1 cellular context compared by ENCODE assay signal in the genomic region with DNA sequence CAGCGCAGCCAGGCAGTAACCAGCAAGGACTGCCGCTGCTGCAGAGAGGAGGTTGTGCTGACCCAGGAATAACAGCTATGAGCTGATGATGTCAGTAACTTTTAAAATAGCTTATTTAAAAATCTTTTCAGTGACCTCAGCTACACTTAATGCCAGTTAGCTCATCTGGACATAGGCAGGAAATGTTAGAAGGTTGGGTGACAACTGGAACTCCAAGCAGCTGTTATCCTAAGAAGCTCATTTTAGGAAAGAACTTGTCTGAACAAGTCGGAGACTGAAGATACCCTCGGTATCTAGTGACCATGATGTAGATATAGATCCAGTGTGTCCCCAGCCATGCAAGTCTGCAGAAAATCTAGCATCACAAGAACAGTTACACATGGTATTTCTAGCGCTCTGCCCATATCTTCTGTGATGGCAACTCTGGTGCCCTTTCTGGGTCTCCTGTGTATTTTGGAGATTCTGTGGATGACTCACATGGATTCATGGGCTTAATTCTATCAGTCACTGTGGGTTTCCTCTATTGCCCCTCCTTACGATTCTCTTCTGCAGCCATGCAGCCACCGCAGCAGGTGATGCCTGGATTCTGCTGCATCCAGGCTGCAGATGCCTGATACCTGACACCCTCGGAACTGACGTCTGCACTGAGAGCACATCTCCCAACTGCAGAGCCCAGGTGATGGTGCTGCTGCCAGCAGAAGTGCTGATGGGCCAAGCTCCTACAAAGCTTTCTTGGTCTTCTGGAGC.
TF ChIP-seq lines count a peak whose summit lies in the region.

No MANE protein-coding gene starts in this region.

TF ChIP-seq in H1, 55 proteins besides CTCF, POLR2A, EP300 and RAD21:
- TF ChIP-seq BACH1 (IDR thresholded peaks at IDR 0.05; ENCODE audit: low read length): no peak
- no peak for TF ChIP-seq TAF1 (IDR thresholded peaks at IDR 0.05; ENCODE audit: low read depth, low read length)
- TF ChIP-seq JUN (IDR thresholded peaks at IDR 0.05; ENCODE audit: low read depth, low read length): no peak
- no peak for TF ChIP-seq NANOG (IDR thresholded peaks at IDR 0.05; ENCODE audit: insufficient read depth, low read depth, low read length, poor library complexity, severe bottlenecking)
- TF ChIP-seq NRF1 (IDR thresholded peaks at IDR 0.05; ENCODE audit: low read depth, low read length): no peak
- TF ChIP-seq CBX8 (IDR thresholded peaks at IDR 0.05; ENCODE audit: borderline replicate concordance, low read depth, low read length): no peak
- no peak for TF ChIP-seq CHD2 (IDR thresholded peaks at IDR 0.05; ENCODE audit: low read length)
- TF ChIP-seq EZH2 (IDR thresholded peaks at IDR 0.05; ENCODE audit: low read depth, low read length, severe bottlenecking): no peak
- TF ChIP-seq CBX5 (IDR thresholded peaks at IDR 0.05; ENCODE audit: low read depth, low read length): no peak
- TF ChIP-seq ATF2 (IDR thresholded peaks at IDR 0.05; ENCODE audit: low read length): no peak
- TF ChIP-seq, protein P1, sequence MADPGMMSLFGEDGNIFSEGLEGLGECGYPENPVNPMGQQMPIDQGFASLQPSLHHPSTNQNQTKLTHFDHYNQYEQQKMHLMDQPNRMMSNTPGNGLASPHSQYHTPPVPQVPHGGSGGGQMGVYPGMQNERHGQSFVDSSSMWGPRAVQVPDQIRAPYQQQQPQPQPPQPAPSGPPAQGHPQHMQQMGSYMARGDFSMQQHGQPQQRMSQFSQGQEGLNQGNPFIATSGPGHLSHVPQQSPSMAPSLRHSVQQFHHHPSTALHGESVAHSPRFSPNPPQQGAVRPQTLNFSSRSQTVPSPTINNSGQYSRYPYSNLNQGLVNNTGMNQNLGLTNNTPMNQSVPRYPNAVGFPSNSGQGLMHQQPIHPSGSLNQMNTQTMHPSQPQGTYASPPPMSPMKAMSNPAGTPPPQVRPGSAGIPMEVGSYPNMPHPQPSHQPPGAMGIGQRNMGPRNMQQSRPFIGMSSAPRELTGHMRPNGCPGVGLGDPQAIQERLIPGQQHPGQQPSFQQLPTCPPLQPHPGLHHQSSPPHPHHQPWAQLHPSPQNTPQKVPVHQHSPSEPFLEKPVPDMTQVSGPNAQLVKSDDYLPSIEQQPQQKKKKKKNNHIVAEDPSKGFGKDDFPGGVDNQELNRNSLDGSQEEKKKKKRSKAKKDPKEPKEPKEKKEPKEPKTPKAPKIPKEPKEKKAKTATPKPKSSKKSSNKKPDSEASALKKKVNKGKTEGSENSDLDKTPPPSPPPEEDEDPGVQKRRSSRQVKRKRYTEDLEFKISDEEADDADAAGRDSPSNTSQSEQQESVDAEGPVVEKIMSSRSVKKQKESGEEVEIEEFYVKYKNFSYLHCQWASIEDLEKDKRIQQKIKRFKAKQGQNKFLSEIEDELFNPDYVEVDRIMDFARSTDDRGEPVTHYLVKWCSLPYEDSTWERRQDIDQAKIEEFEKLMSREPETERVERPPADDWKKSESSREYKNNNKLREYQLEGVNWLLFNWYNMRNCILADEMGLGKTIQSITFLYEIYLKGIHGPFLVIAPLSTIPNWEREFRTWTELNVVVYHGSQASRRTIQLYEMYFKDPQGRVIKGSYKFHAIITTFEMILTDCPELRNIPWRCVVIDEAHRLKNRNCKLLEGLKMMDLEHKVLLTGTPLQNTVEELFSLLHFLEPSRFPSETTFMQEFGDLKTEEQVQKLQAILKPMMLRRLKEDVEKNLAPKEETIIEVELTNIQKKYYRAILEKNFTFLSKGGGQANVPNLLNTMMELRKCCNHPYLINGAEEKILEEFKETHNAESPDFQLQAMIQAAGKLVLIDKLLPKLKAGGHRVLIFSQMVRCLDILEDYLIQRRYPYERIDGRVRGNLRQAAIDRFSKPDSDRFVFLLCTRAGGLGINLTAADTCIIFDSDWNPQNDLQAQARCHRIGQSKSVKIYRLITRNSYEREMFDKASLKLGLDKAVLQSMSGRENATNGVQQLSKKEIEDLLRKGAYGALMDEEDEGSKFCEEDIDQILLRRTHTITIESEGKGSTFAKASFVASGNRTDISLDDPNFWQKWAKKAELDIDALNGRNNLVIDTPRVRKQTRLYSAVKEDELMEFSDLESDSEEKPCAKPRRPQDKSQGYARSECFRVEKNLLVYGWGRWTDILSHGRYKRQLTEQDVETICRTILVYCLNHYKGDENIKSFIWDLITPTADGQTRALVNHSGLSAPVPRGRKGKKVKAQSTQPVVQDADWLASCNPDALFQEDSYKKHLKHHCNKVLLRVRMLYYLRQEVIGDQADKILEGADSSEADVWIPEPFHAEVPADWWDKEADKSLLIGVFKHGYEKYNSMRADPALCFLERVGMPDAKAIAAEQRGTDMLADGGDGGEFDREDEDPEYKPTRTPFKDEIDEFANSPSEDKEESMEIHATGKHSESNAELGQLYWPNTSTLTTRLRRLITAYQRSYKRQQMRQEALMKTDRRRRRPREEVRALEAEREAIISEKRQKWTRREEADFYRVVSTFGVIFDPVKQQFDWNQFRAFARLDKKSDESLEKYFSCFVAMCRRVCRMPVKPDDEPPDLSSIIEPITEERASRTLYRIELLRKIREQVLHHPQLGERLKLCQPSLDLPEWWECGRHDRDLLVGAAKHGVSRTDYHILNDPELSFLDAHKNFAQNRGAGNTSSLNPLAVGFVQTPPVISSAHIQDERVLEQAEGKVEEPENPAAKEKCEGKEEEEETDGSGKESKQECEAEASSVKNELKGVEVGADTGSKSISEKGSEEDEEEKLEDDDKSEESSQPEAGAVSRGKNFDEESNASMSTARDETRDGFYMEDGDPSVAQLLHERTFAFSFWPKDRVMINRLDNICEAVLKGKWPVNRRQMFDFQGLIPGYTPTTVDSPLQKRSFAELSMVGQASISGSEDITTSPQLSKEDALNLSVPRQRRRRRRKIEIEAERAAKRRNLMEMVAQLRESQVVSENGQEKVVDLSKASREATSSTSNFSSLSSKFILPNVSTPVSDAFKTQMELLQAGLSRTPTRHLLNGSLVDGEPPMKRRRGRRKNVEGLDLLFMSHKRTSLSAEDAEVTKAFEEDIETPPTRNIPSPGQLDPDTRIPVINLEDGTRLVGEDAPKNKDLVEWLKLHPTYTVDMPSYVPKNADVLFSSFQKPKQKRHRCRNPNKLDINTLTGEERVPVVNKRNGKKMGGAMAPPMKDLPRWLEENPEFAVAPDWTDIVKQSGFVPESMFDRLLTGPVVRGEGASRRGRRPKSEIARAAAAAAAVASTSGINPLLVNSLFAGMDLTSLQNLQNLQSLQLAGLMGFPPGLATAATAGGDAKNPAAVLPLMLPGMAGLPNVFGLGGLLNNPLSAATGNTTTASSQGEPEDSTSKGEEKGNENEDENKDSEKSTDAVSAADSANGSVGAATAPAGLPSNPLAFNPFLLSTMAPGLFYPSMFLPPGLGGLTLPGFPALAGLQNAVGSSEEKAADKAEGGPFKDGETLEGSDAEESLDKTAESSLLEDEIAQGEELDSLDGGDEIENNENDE (IDR thresholded peaks at IDR 0.05; ENCODE audit: insufficient replicate concordance, low read length): no peak
- no peak for TF ChIP-seq GABPA (IDR thresholded peaks at IDR 0.05; ENCODE audit: borderline replicate concordance, insufficient read depth, low read length)
- TF ChIP-seq SIX5 (IDR thresholded peaks at IDR 0.05; ENCODE audit: low read depth, low read length): no peak
